28 cellular contexts compared by ENCODE assay signal in genomic region chr15:40543082-40543481, GRCh38. TPM values are rescaled to one million over a fixed set of nuclear protein-coding genes. Genes with fewer than 3 reads are reported as not detected.
DNase-seq lines count a peak whose midpoint lies in the region; ATAC-seq, FAIRE-seq and TF ChIP-seq lines count a peak whose summit lies in the region.
"Had no signal": no experiment of that assay in that cellular context is flagged by ENCODE, and none has a peak within 500 bp of the region (broad histone marks: within the 10 kb centered on the region; RNA-seq: fewer than 3 reads in every experiment).

No MANE protein-coding gene starts in this region.

- H3K4me3 ChIP-seq in GM12865 (ENCODE audit: low read depth, low read length) (no peak overlapping the region), GM12878 (peak overlapping the region; percentile 24; the same call in 1 of the 2 replicates), PC-9 (no peak overlapping the region)
- H3K4me3 ChIP-seq: heart right ventricle, thoracic aorta had no signal

- FAIRE-seq in GM12878 (lab: Jason Lieb, UNC), result no peak
- FAIRE-seq: endothelial cell of umbilical vein had no signal

- H3K79me2 ChIP-seq in GM12878 (ENCODE audit: control insufficient read depth, insufficient read depth, low read length), result peaks cover 2% of the 10 kb centered on the region; the same call in 1 of the 2 replicates
- H3K79me2 ChIP-seq in PC-9 (ENCODE audit: low read depth), result no peaks in the 10 kb centered on the region
- H3K79me2 ChIP-seq: parathyroid adenoma had no signal

- peak overlapping the region; percentile 24; the same call in 1 of the 2 replicates for H3K9ac ChIP-seq in GM12878 (ENCODE audit: control insufficient read depth, insufficient read depth, low read length)
- H3K9ac ChIP-seq: parathyroid adenoma, SK-N-SH had no signal

- SMC1A ChIA-PET in GM12878 (lab: Charles Lee; ENCODE audit: uncharacterized antibody, unreplicated experiment), result interaction anchor here (0.9 to 3.1 kb wide), 6 partner anchors 10 to 60 kb away, joined by 4 to 24 read pairs (median 6); partner anchors contain the start of gene RPUSD2

- TF ChIP-seq CTCF in GM12865 (IDR thresholded peaks at IDR 0.05; ENCODE audit: insufficient read depth, low read depth, low read length, missing control alignments), result no peak
- no peak for TF ChIP-seq CTCF in GM12878 (IDR thresholded peaks at IDR 0.05 in 2 of 3, conservative IDR thresholded peaks at IDR 0.05 in 1 of 3; ENCODE audit: control insufficient read depth in 2 of 3, extremely low read depth in 1 of 3, insufficient read depth in 1 of 3, low read depth in 3 of 3, low read length in 3 of 3)
- no peak for TF ChIP-seq CTCF in PC-9 (conservative IDR thresholded peaks at IDR 0.05)

- no peak for TF ChIP-seq RAD21 in GM12878 (IDR thresholded peaks at IDR 0.05; ENCODE audit: insufficient read depth, low read depth, low read length)

- peak in 1 of 2 experiments; percentile 63; a peak in 1 of 4 replicates for TF ChIP-seq EP300 in GM12878 (IDR thresholded peaks at IDR 0.05; ENCODE audit: borderline replicate concordance in 1 of 2, control insufficient read depth in 1 of 2, low read depth in 2 of 2, low read length in 2 of 2)

- H2AFZ ChIP-seq in GM12878 (ENCODE audit: control insufficient read depth, low read depth, low read length), result no peak overlapping the region; the same call in 1 of the 2 replicates
- H2AFZ ChIP-seq in PC-9, result no peak overlapping the region
- H2AFZ ChIP-seq: parathyroid adenoma had no signal

- H3K9me3 ChIP-seq in GM12878 (replicated peaks; ENCODE audit: control insufficient read depth, insufficient read depth, low read length) (no peaks in the 10 kb centered on the region), PC-9 (ENCODE audit: insufficient read depth, low read depth) (no peaks in the 10 kb centered on the region)
- H3K9me3 ChIP-seq: heart right ventricle, SK-N-SH, thoracic aorta had no signal

- no peaks in the 10 kb centered on the region for H3K9me3 Mint-ChIP-seq in stimulated activated effector memory CD8-positive, alpha-beta T cell treated with anti-CD3 and anti-CD28 coated beads, Interleukin-12 subunit alpha, Interleukin-12 subunit beta, amount 100 ng/mL, for 72 hours
- H3K9me3 Mint-ChIP-seq: activated CD8-positive, alpha-beta T cell treated with anti-CD3 and anti-CD28 coated beads for 36 hours; activated naive CD4-positive, alpha-beta T cell treated with anti-CD3 and anti-CD28 coated beads for 36 hours; activated T-cell treated with anti-CD3 and anti-CD28 coated beads, Interleukin-2, amount 50 U/mL, for 4 hours; CD4-positive, alpha-beta memory T cell; H9; nephron progenitor cell had no signal

- no peak overlapping the region for H3K27ac Mint-ChIP-seq in stimulated activated effector memory CD8-positive, alpha-beta T cell treated with anti-CD3 and anti-CD28 coated beads, Interleukin-12 subunit alpha, Interleukin-12 subunit beta, amount 100 ng/mL, for 72 hours
- H3K27ac Mint-ChIP-seq: activated CD8-positive, alpha-beta T cell treated with anti-CD3 and anti-CD28 coated beads for 36 hours; activated naive CD4-positive, alpha-beta T cell treated with anti-CD3 and anti-CD28 coated beads for 36 hours; H9; nephron progenitor cell had no signal

- CTCF ChIA-PET in GM12878 (lab: Yijun Ruan, JAX), result interaction anchor here (0.6 to 4.0 kb wide), 9 partner anchors 9 to 239 kb away, joined by 3 to 18 read pairs (median 4); partner anchors contain the start of gene CCDC32
- CTCF ChIA-PET in PC-9 (lab: Charles Lee), result no interaction called here

- in situ Hi-C loops in GM12878 (cut with MboI), result no loop called here

- H3K4me2 ChIP-seq in GM12878 (ENCODE audit: control insufficient read depth, insufficient read depth) (peak overlapping the region; percentile 49), PC-9 (no peak overlapping the region)
- H3K4me2 ChIP-seq: SK-N-SH had no signal

- H3K27ac ChIP-seq in GM12878 (ENCODE audit: control insufficient read depth, insufficient read depth) (peak overlapping the region; percentile 73), PC-9 (no peak overlapping the region)
- H3K27ac ChIP-seq: heart right ventricle, parathyroid adenoma, thoracic aorta had no signal

- BruUV-seq in GM12878 (replicated peaks; lab: Mats Ljungman, UMichigan) (no TSS peak), PC-9 (replicated peaks; lab: Mats Ljungman, UMichigan) (no TSS peak)

- 0% methylated on average over 3 of the region's 3 CpGs for WGBS in GM12878 (ENCODE audit: insufficient coverage, insufficient replicate concordance, low lambda C conversion rate, missing lambda C conversion rate)

- peaks cover 0 to 3% of the 10 kb centered on the region in 2 experiments; a peak in 1 of 4 replicates for H3K36me3 ChIP-seq in GM12878 (ENCODE audit: control insufficient read depth in 2 of 2, insufficient read depth in 2 of 2, low read length in 1 of 2)
- no peaks in the 10 kb centered on the region for H3K36me3 ChIP-seq in PC-9 (ENCODE audit: low read depth)
- H3K36me3 ChIP-seq: thoracic aorta had no signal

- no peaks in the 10 kb centered on the region for H3K9me2 ChIP-seq in PC-9 (ENCODE audit: insufficient read depth)
- H3K9me2 ChIP-seq: SK-N-SH had no signal

- no peaks in the 10 kb centered on the region for H3F3A ChIP-seq in PC-9 (ENCODE audit: insufficient read depth, low read depth)

- H3K4me1 ChIP-seq in GM12878 (ENCODE audit: control insufficient read depth, insufficient read depth, low read length) (peaks cover 53% of the 10 kb centered on the region), PC-9 (replicated peaks; ENCODE audit: insufficient read depth) (no peaks in the 10 kb centered on the region)
- H3K4me1 ChIP-seq: parathyroid adenoma had no signal

- POLR2A ChIA-PET in GM12878 (lab: Charles Lee), result interaction anchor here (0.6 to 2.3 kb wide), 7 partner anchors 10 to 52 kb away, joined by 5 to 17 read pairs (median 7); partner anchors contain the start of gene CCDC32
- POLR2A ChIA-PET in PC-9 (lab: Charles Lee; ENCODE audit: unreplicated experiment), result no interaction called here

- H3K27me3 ChIP-seq in GM12878 (replicated peaks in 1 of 2; ENCODE audit: control insufficient read depth in 2 of 2, insufficient read depth in 2 of 2, low read length in 1 of 2) (no peaks in the 10 kb centered on the region), PC-9 (ENCODE audit: insufficient read depth, low read depth) (no peaks in the 10 kb centered on the region)
- H3K27me3 ChIP-seq: heart right ventricle had no signal

- no peak overlapping the region for H3K4me3 Mint-ChIP-seq in stimulated activated effector memory CD8-positive, alpha-beta T cell treated with anti-CD3 and anti-CD28 coated beads, Interleukin-12 subunit alpha, Interleukin-12 subunit beta, amount 100 ng/mL, for 72 hours
- H3K4me3 Mint-ChIP-seq: activated CD8-positive, alpha-beta T cell treated with anti-CD3 and anti-CD28 coated beads for 36 hours; activated naive CD4-positive, alpha-beta T cell treated with anti-CD3 and anti-CD28 coated beads for 36 hours; activated T-cell treated with anti-CD3 and anti-CD28 coated beads, Interleukin-2, amount 50 U/mL, for 4 hours; CD4-positive, alpha-beta memory T cell; H9; nephron progenitor cell had no signal

- intact Hi-C loops in GM12878 (cut with micrococcal nuclease; ENCODE audit: unreplicated experiment) (loop anchor here (2.0 kb wide), 1 partner anchor 26 kb away; the partner anchor contains the start of gene RPUSD2), Right ventricle myocardium superior (cut with DNase I) (no loop called here), PC-9 (cut with micrococcal nuclease; ENCODE audit: unreplicated experiment) (no loop called here)

- H4K20me1 ChIP-seq in GM12878 (ENCODE audit: control insufficient read depth, insufficient read depth) (no peaks in the 10 kb centered on the region), PC-9 (ENCODE audit: insufficient read depth) (no peaks in the 10 kb centered on the region)

- H3K36me3 Mint-ChIP-seq in stimulated activated effector memory CD8-positive, alpha-beta T cell treated with anti-CD3 and anti-CD28 coated beads, Interleukin-12 subunit alpha, Interleukin-12 subunit beta, amount 100 ng/mL, for 72 hours, result peaks cover 32% of the 10 kb centered on the region

- ATAC-seq in GM21360 (IDR thresholded peaks at IDR 0.05; ENCODE audit: unreplicated experiment), result peak; percentile 37
- peak; percentile 44 for ATAC-seq in HG03354 (IDR thresholded peaks at IDR 0.05; ENCODE audit: poor library complexity, severe bottlenecking, unreplicated experiment)
- ATAC-seq in GM12878, result peak; percentile 68
- ATAC-seq in Right ventricle myocardium superior (ENCODE audit: poor library complexity), result no peak
- no peak for ATAC-seq in stimulated activated effector memory CD8-positive, alpha-beta T cell treated with anti-CD3 and anti-CD28 coated beads, Interleukin-12 subunit alpha, Interleukin-12 subunit beta, amount 100 ng/mL, for 72 hours
- ATAC-seq: activated CD8-positive, alpha-beta T cell treated with anti-CD3 and anti-CD28 coated beads for 36 hours; activated T-cell treated with anti-CD3 and anti-CD28 coated beads, Interleukin-2, amount 50 U/mL, for 4 hours; heart right ventricle; left lobe of liver had no signal

- RAD21 ChIA-PET in GM12878 (lab: Charles Lee; ENCODE audit: unreplicated experiment), result interaction anchor here (1.2 to 2.4 kb wide), 5 partner anchors 11 to 48 kb away, joined by 3 to 18 read pairs (median 4); partner anchors contain the start of gene RPUSD2

- no peak for TF ChIP-seq POLR2A in GM12878 (IDR thresholded peaks at IDR 0.05; ENCODE audit: low read depth, low read length)

- H3K4me1 Mint-ChIP-seq in stimulated activated effector memory CD8-positive, alpha-beta T cell treated with anti-CD3 and anti-CD28 coated beads, Interleukin-12 subunit alpha, Interleukin-12 subunit beta, amount 100 ng/mL, for 72 hours, result peaks cover 7% of the 10 kb centered on the region
- H3K4me1 Mint-ChIP-seq: H9 had no signal

- DNase-seq in GM12865 (ENCODE audit: low read depth), result peak; percentile 86
- DNase-seq in GM12878 (ENCODE audit: low read depth, low spot score), result peak; percentile 51
- DNase-seq in Right ventricle myocardium superior, result no peak
- DNase-seq in NCI-H187 treated with DMSO at 0.1 percent for 48 hours (lab: John Stamatoyannopoulos, UW), result no peak
- DNase-seq in stimulated activated effector memory CD8-positive, alpha-beta T cell treated with anti-CD3 and anti-CD28 coated beads, Interleukin-12 subunit alpha, Interleukin-12 subunit beta, amount 100 ng/mL, for 72 hours (ENCODE audit: low spot score in 2 of 2), result no peak
- no peak for DNase-seq in PC-9
- DNase-seq: activated CD4-positive, CD25-positive, alpha-beta regulatory T cell; activated CD8-positive, alpha-beta T cell treated with anti-CD3 and anti-CD28 coated beads for 36 hours; activated naive CD4-positive, alpha-beta T cell treated with anti-CD3 and anti-CD28 coated beads for 36 hours; activated T-cell treated with anti-CD3 and anti-CD28 coated beads, Interleukin-2, amount 50 U/mL, for 4 hours; CD4-positive, alpha-beta memory T cell; dermis blood vessel endothelial cell; GDM1; H9; heart right ventricle; midbrain; NCI-H1105; NCI-H510A; nephron progenitor cell; RPMI8226; SK-N-SH; T-helper 9 cell had no signal

RNA-seq across cellular contexts. Expression of gene CCDC32, which starts 21.8 kb away (rescaled TPM):
- total RNA-seq in GM12878 (2013; cell fraction: nucleolus; rRNA removed), result 50.4 and 56.8 TPM in 2 replicates
- total RNA-seq in GM12878 (2014; rRNA removed) (30.2 and 47.0 TPM in 2 replicates), GM12878 (2014; rRNA removed; fragmentation: Illumina TruSeq; extraction: Trizol) (34.0 and 34.3 TPM in 2 replicates), GM12878 (2021) (36.0 and 38.6 TPM in 2 replicates), Right ventricle myocardium superior (16.5 TPM), PC-9 (2021) (19.5 and 22.2 TPM in 2 replicates)
- polyA plus RNA-seq in GM12878 (2011; ENCODE audit: low read depth), result 33.6 TPM
- polyA plus RNA-seq in GM12878 (2011; rRNA removed) (66.2 and 72.9 TPM in 2 replicates), GM12878 (2014; fragmentation: Illumina TruSeq; extraction: Trizol) (34.3 and 48.3 TPM in 2 replicates), GM12878 (2014; fragmentation: Nextera tagmentation; extraction: Ambion mirVana) (10 to 100 TPM; 67.0 to 74.3 TPM), GM12878 (2014; rRNA removed) (31.0 and 33.2 TPM in 2 replicates), GM12878 (2016; fragmentation: Nextera tagmentation; extraction: Ambion mirVana) (10 to 100 TPM; 57.1 to 61.0 TPM)
- polyA plus RNA-seq in GM12878 (2011; cell fraction: cytosol; rRNA removed), result 72.1 and 86.0 TPM in 2 replicates
- polyA plus RNA-seq in GM12878 (2011; cell fraction: nucleus; rRNA removed), result 25.4 and 45.2 TPM in 2 replicates
- 41.2 and 41.4 TPM in 2 replicates for polyA plus RNA-seq in GM12878 (2012)
- polyA minus RNA-seq in GM12878 (2011; rRNA and poly(A)+ RNA removed), result 52.4 and 74.0 TPM in 2 replicates
- 4.5 and 9.5 TPM in 2 replicates for polyA minus RNA-seq in GM12878 (2011; cell fraction: cytosol; rRNA and poly(A)+ RNA removed)
- 13.8 and 24.0 TPM in 2 replicates for polyA minus RNA-seq in GM12878 (2011; cell fraction: nucleus; rRNA and poly(A)+ RNA removed)

RNA-seq across cellular contexts. Expression of gene RPUSD2, which starts 26.0 kb away (rescaled TPM):
- 11.6 and 15.9 TPM in 2 replicates for total RNA-seq in GM12878 (2013; cell fraction: nucleolus; rRNA removed)
- total RNA-seq in GM12878 (2014; rRNA removed) (25.5 and 26.0 TPM in 2 replicates), GM12878 (2014; rRNA removed; fragmentation: Illumina TruSeq; extraction: Trizol) (13.1 and 14.4 TPM in 2 replicates), GM12878 (2021) (22.7 and 26.1 TPM in 2 replicates), Right ventricle myocardium superior (10.1 TPM), PC-9 (2021) (14.0 and 17.1 TPM in 2 replicates)
- 6.1 TPM for polyA plus RNA-seq in GM12878 (2011; ENCODE audit: low read depth)
- polyA plus RNA-seq in GM12878 (2011; rRNA removed) (7.4 and 16.2 TPM in 2 replicates), GM12878 (2014; fragmentation: Illumina TruSeq; extraction: Trizol) (8.5 and 12.7 TPM in 2 replicates), GM12878 (2014; fragmentation: Nextera tagmentation; extraction: Ambion mirVana) (1 to 10 TPM; 4.0 to 8.7 TPM), GM12878 (2014; rRNA removed) (20.9 and 26.5 TPM in 2 replicates), GM12878 (2016; fragmentation: Nextera tagmentation; extraction: Ambion mirVana) (10 to 100 TPM; 29.5 to 33.3 TPM)
- 14.9 and 20.1 TPM in 2 replicates for polyA plus RNA-seq in GM12878 (2011; cell fraction: cytosol; rRNA removed)
- polyA plus RNA-seq in GM12878 (2011; cell fraction: nucleus; rRNA removed), result 9.4 and 13.7 TPM in 2 replicates
- polyA plus RNA-seq in GM12878 (2012), result 10.8 and 11.7 TPM in 2 replicates
- polyA minus RNA-seq in GM12878 (2011; rRNA and poly(A)+ RNA removed), result 21.3 and 25.2 TPM in 2 replicates
- 7.4 and 7.5 TPM in 2 replicates for polyA minus RNA-seq in GM12878 (2011; cell fraction: cytosol; rRNA and poly(A)+ RNA removed)
- polyA minus RNA-seq in GM12878 (2011; cell fraction: nucleus; rRNA and poly(A)+ RNA removed), result 5.7 and 17.0 TPM in 2 replicates

RNA-seq across cellular contexts. Expression of gene KNL1, which starts 51.0 kb away (rescaled TPM):
- 58.7 and 140 TPM in 2 replicates for total RNA-seq in GM12878 (2013; cell fraction: nucleolus; rRNA removed)
- 31.3 and 41.5 TPM in 2 replicates for total RNA-seq in GM12878 (2014; rRNA removed)
- total RNA-seq in GM12878 (2014; rRNA removed; fragmentation: Illumina TruSeq; extraction: Trizol), result 55.5 and 58.1 TPM in 2 replicates
- total RNA-seq in GM12878 (2021), result 25.7 and 29.3 TPM in 2 replicates
- polyA plus RNA-seq in GM12878 (2011; ENCODE audit: low read depth), result 3.3 TPM
- 44.1 and 73.9 TPM in 2 replicates for polyA plus RNA-seq in GM12878 (2011; rRNA removed)
- 12.2 and 13.2 TPM in 2 replicates for polyA plus RNA-seq in GM12878 (2011; cell fraction: cytosol; rRNA removed)
- 29.8 and 35.3 TPM in 2 replicates for polyA plus RNA-seq in GM12878 (2011; cell fraction: nucleus; rRNA removed)
- 7.5 and 7.8 TPM in 2 replicates for polyA plus RNA-seq in GM12878 (2012)
- polyA plus RNA-seq in GM12878 (2014; fragmentation: Illumina TruSeq; extraction: Trizol), result 42.7 and 44.0 TPM in 2 replicates
- polyA plus RNA-seq in GM12878 (2014; fragmentation: Nextera tagmentation; extraction: Ambion mirVana), result 10 to 100 TPM; 10.9 to 15.8 TPM
- 11.2 and 12.1 TPM in 2 replicates for polyA plus RNA-seq in GM12878 (2014; rRNA removed)
- polyA plus RNA-seq in GM12878 (2016; fragmentation: Nextera tagmentation; extraction: Ambion mirVana), result 10 to 100 TPM; 26.3 to 30.5 TPM
- polyA minus RNA-seq in GM12878 (2011; rRNA and poly(A)+ RNA removed), result 43.3 and 73.0 TPM in 2 replicates
- 21.1 and 26.9 TPM in 2 replicates for polyA minus RNA-seq in GM12878 (2011; cell fraction: cytosol; rRNA and poly(A)+ RNA removed)
- 29.4 and 43.6 TPM in 2 replicates for polyA minus RNA-seq in GM12878 (2011; cell fraction: nucleus; rRNA and poly(A)+ RNA removed)
- total RNA-seq in Right ventricle myocardium superior, result 0.51 TPM
- 16.2 and 27.5 TPM in 2 replicates for total RNA-seq in PC-9 (2021)

Comparison
In these comparisons a context has a peak if more than half of its experiments do, and no peak if none do; other contexts are left out.
1. DNase-seq: peak in GM12865 (single experiment) and GM12878 (single experiment); none in Right ventricle myocardium superior (single experiment), NCI-H187 treated with DMSO at 0.1 percent for 48 hours (single experiment), stimulated activated effector memory CD8-positive, alpha-beta T cell treated with anti-CD3 and anti-CD28 coated beads, Interleukin-12 subunit alpha, Interleukin-12 subunit beta, amount 100 ng/mL, for 72 hours (0 of 2) and PC-9 (0 of 2).
2. ATAC-seq: peak in GM21360 (single experiment), HG03354 (single experiment) and GM12878 (single experiment); none in Right ventricle myocardium superior (single experiment) and stimulated activated effector memory CD8-positive, alpha-beta T cell treated with anti-CD3 and anti-CD28 coated beads, Interleukin-12 subunit alpha, Interleukin-12 subunit beta, amount 100 ng/mL, for 72 hours (single experiment).
3. RNA of gene KNL1, which starts 51.0 kb away (total RNA-seq): 25.7 to 140 TPM in GM12878 and 16.2 to 27.5 TPM in PC-9; 0.51 TPM in Right ventricle myocardium superior (single experiment); every median in the first group is over 10 times any median in the second.